ENCODE assay signal across 24 cellular contexts in genomic region chr2:172561270-172561669, GRCh38. TPM values are rescaled to one million over a fixed set of nuclear protein-coding genes. Genes with fewer than 3 reads are reported as not detected.
DNase-seq lines count a peak whose midpoint lies in the region; ATAC-seq and TF ChIP-seq lines count a peak whose summit lies in the region.
"Had no signal": no experiment of that assay in that cellular context is flagged by ENCODE, and none has a peak within 500 bp of the region (broad histone marks: within the 10 kb centered on the region; RNA-seq: fewer than 3 reads in every experiment).

No MANE protein-coding gene starts in this region.

- H3K9me3 ChIP-seq in cardiac muscle cell (ENCODE audit: low read depth) = no peaks in the 10 kb centered on the region
- no peaks in the 10 kb centered on the region for H3K9me3 ChIP-seq in right cardiac atrium (ENCODE audit: control insufficient read depth, low read length)
- H3K9me3 ChIP-seq in psoas muscle = no peaks in the 10 kb centered on the region
- no peaks in the 10 kb centered on the region for H3K9me3 ChIP-seq in CD8-positive, alpha-beta memory T cell (ENCODE audit: low read length)
- H3K9me3 ChIP-seq: tibial artery had no signal

- H3K4me1 ChIP-seq in cardiac muscle cell (ENCODE audit: low read depth) (peaks cover 48% of the 10 kb centered on the region), right cardiac atrium (ENCODE audit: control insufficient read depth, insufficient read depth, low read length) (no peaks in the 10 kb centered on the region), psoas muscle (peaks cover 19% of the 10 kb centered on the region)
- H3K4me1 ChIP-seq in CD8-positive, alpha-beta memory T cell (ENCODE audit: insufficient read depth, low read length) = peaks cover 26% of the 10 kb centered on the region

- H3K27me3 ChIP-seq in cardiac muscle cell (no peaks in the 10 kb centered on the region), right cardiac atrium (ENCODE audit: control insufficient read depth, insufficient read depth) (no peaks in the 10 kb centered on the region), psoas muscle (ENCODE audit: insufficient read depth in 3 of 3, low read length in 2 of 3) (no peaks in the 10 kb centered on the region)
- no peaks in the 10 kb centered on the region for H3K27me3 ChIP-seq in CD8-positive, alpha-beta memory T cell (ENCODE audit: insufficient read depth, low read length, poor library complexity, severe bottlenecking)
- H3K27me3 ChIP-seq: dorsolateral prefrontal cortex, hepatocyte, tibial artery had no signal

- peak overlapping the region; percentile 19 for H3K4me3 ChIP-seq in cardiac muscle cell
- H3K4me3 ChIP-seq in right cardiac atrium (ENCODE audit: low read length) = no peak overlapping the region
- H3K4me3 ChIP-seq in psoas muscle = no peak overlapping the region
- no peak overlapping the region for H3K4me3 ChIP-seq in CD8-positive, alpha-beta memory T cell (ENCODE audit: low read length)
- H3K4me3 ChIP-seq: dorsolateral prefrontal cortex, hepatocyte, PC-9, tibial artery had no signal

- TF ChIP-seq CTCF in cardiac muscle cell (IDR thresholded peaks at IDR 0.05; ENCODE audit: low read depth, low read length) (no peak), psoas muscle (IDR thresholded peaks at IDR 0.05) (no peak), natural killer cell (IDR thresholded peaks at IDR 0.05) (no peak)

- H3K27ac ChIP-seq in cardiac muscle cell (peak overlapping the region; percentile 94), right cardiac atrium (ENCODE audit: low read length) (no peak overlapping the region), psoas muscle (no peak overlapping the region)
- H3K27ac ChIP-seq in CD8-positive, alpha-beta memory T cell (ENCODE audit: low read depth, low read length) = no peak overlapping the region
- H3K27ac ChIP-seq: C4-2B, dorsolateral prefrontal cortex, hepatocyte, PC-9, tibial artery had no signal

- 49% methylated on average over 4 of the region's 4 CpGs for WGBS in right cardiac atrium
- WGBS in psoas muscle, 3 donors = 39 to 49% (median 39%) methylated on average over 4 of the region's 4 CpGs

- DNase-seq in cardiac muscle cell (ENCODE audit: low read depth in 1 of 2, low spot score in 1 of 2) = peak in 1 of 2 donors; percentile 90
- DNase-seq in right cardiac atrium = no peak
- DNase-seq in NCI-H2227 (lab: John Stamatoyannopoulos, UW; ENCODE audit: unreplicated experiment) = peak; percentile 46
- peak; percentile 21 for DNase-seq in cerebellar cortex (ENCODE audit: low spot score)
- DNase-seq in psoas muscle = no peak
- DNase-seq in natural killer cell = no peak
- no peak for DNase-seq in NCI-H1417 treated with DMSO at 0.1 percent for 48 hours (lab: John Stamatoyannopoulos, UW)
- no peak for DNase-seq in CD8-positive, alpha-beta memory T cell
- DNase-seq: activated CD4-positive, alpha-beta T cell treated with anti-CD3 and anti-CD28 coated beads, Interleukin-2, amount 10 ng/mL, durations not matched to agents 7 days and 5 days; dorsolateral prefrontal cortex; GDM1; mammary epithelial cell; MV-4-11; NCI-H2029; NCI-H526 treated with DMSO at 0.1 percent for 48 hours; nephron progenitor cell; PC-9; small intestine; stimulated activated CD4-positive, alpha-beta T cell treated with anti-CD3 and anti-CD28 coated beads, Interleukin-2, amount 100 ng/mL, for 48 hours; stimulated activated naive CD8-positive, alpha-beta T cell treated with anti-CD3 and anti-CD28 coated beads, Interleukin-15, Interleukin-2, amounts not matched to agents 100 U/mL and 50 U/mL, for 24 hours; T-helper 2 cell; tibial artery had no signal

- H3K27me3 Mint-ChIP-seq in natural killer cell (ENCODE audit: low read depth in 2 of 2) = no peaks in the 10 kb centered on the region
- H3K27me3 Mint-ChIP-seq in CD8-positive, alpha-beta memory T cell = no peaks in the 10 kb centered on the region
- H3K27me3 Mint-ChIP-seq: activated CD4-positive, alpha-beta T cell treated with anti-CD3 and anti-CD28 coated beads, Interleukin-2, amount 10 ng/mL, durations not matched to agents 7 days and 5 days had no signal

- ATAC-seq in right cardiac atrium = no peak
- peak; percentile 67 to 88 (median 80) for ATAC-seq in psoas muscle
- ATAC-seq in natural killer cell = no peak
- ATAC-seq: stimulated activated naive CD8-positive, alpha-beta T cell treated with anti-CD3 and anti-CD28 coated beads, Interleukin-15, Interleukin-2, amounts not matched to agents 100 U/mL and 50 U/mL, for 24 hours had no signal

- H3K36me3 ChIP-seq in cardiac muscle cell = peaks cover 41% of the 10 kb centered on the region
- peaks cover 0 to 39% of the 10 kb centered on the region in 2 donors for H3K36me3 ChIP-seq in psoas muscle (ENCODE audit: insufficient read depth in 1 of 2, low read depth in 1 of 2)
- H3K36me3 ChIP-seq in CD8-positive, alpha-beta memory T cell (ENCODE audit: insufficient read depth, low read length) = peaks cover 21% of the 10 kb centered on the region

- H3K4me3 Mint-ChIP-seq in natural killer cell = no peak overlapping the region
- no peak overlapping the region for H3K4me3 Mint-ChIP-seq in CD8-positive, alpha-beta memory T cell
- H3K4me3 Mint-ChIP-seq: activated CD4-positive, alpha-beta T cell treated with anti-CD3 and anti-CD28 coated beads, Interleukin-2, amount 10 ng/mL, durations not matched to agents 7 days and 5 days; nephron progenitor cell had no signal

- CTCF ChIA-PET in CD8-positive, alpha-beta memory T cell (lab: Charles Lee) = no interaction called here

- POLR2A ChIA-PET in CD8-positive, alpha-beta memory T cell (lab: Charles Lee) = no interaction called here

- H3K36me3 Mint-ChIP-seq in natural killer cell = no peaks in the 10 kb centered on the region
- H3K36me3 Mint-ChIP-seq in CD8-positive, alpha-beta memory T cell = peaks cover 0 to 53% (median 13%) of the 10 kb centered on the region in 3 donors

- intact Hi-C loops in right cardiac atrium (cut with DNase I) = no loop called here
- intact Hi-C loops in psoas muscle (cut with DNase I) = no loop called here
- intact Hi-C loops in natural killer cell (cut with micrococcal nuclease) = no loop called here

- H3K27ac Mint-ChIP-seq in natural killer cell = no peak overlapping the region
- H3K27ac Mint-ChIP-seq in CD8-positive, alpha-beta memory T cell = no peak overlapping the region
- H3K27ac Mint-ChIP-seq: activated CD4-positive, alpha-beta T cell treated with anti-CD3 and anti-CD28 coated beads, Interleukin-2, amount 10 ng/mL, durations not matched to agents 7 days and 5 days; nephron progenitor cell had no signal

- H3K9me3 Mint-ChIP-seq in natural killer cell = no peaks in the 10 kb centered on the region
- no peaks in the 10 kb centered on the region for H3K9me3 Mint-ChIP-seq in CD8-positive, alpha-beta memory T cell
- H3K9me3 Mint-ChIP-seq: activated CD4-positive, alpha-beta T cell treated with anti-CD3 and anti-CD28 coated beads, Interleukin-2, amount 10 ng/mL, durations not matched to agents 7 days and 5 days; nephron progenitor cell had no signal

- H3K4me1 Mint-ChIP-seq in natural killer cell = peaks cover 17 to 22% of the 10 kb centered on the region in 2 donors
- peaks cover 14 to 30% (median 20%) of the 10 kb centered on the region in 3 donors for H3K4me1 Mint-ChIP-seq in CD8-positive, alpha-beta memory T cell

RNA-seq across cellular contexts. Expression of gene PDK1, which starts 5.4 kb away (rescaled TPM):
- total RNA-seq in cardiac muscle cell (619 and 1,005 TPM in 2 replicates), right cardiac atrium (10 to 100 TPM; 35.1 to 43.4 (median 40.3) TPM), psoas muscle (10 to 100 TPM in 3 of 4 donors, 1 to 10 TPM in 1; 9.8 to 20.4 (median 11.0) TPM), natural killer cell (10 to 100 TPM; 17.3 to 29.1 (median 22.6) TPM)
- polyA plus RNA-seq in cardiac muscle cell (383 and 432 TPM in 2 replicates), right cardiac atrium (10.6 TPM), psoas muscle (1 to 10 TPM; 3.3 to 4.0 (median 4.0) TPM)
- total RNA-seq in CD8-positive, alpha-beta memory T cell = 10 to 100 TPM; 15.5 TPM
- 12.6 TPM for polyA plus RNA-seq in CD8-positive, alpha-beta memory T cell

Comparison
In these comparisons a context has a peak if more than half of its experiments do, and no peak if none do; other contexts are left out.
1. RNA of gene PDK1, which starts 5.4 kb away (total RNA-seq): 619 to 1,005 TPM in cardiac muscle cell; 35.1 to 43.4 TPM in right cardiac atrium, 17.3 to 29.1 TPM in natural killer cell, 15.5 TPM in CD8-positive, alpha-beta memory T cell and 9.8 to 20.4 TPM in psoas muscle; every median in the first group is over 10 times any median in the second.
2. DNase-seq: peak in NCI-H2227 (single experiment) and cerebellar cortex (single experiment); none in right cardiac atrium (0 of 3), psoas muscle (0 of 2), natural killer cell (single experiment), NCI-H1417 treated with DMSO at 0.1 percent for 48 hours (single experiment) and CD8-positive, alpha-beta memory T cell (0 of 5).
3. ATAC-seq: peak in psoas muscle (4 of 4); none in right cardiac atrium (0 of 2) and natural killer cell (0 of 3).